Comparison of ENCODE assay signal across 8 cellular contexts in genomic region chr11:33692013-33692504, GRCh38. TPM values are rescaled to one million over a fixed set of nuclear protein-coding genes. Genes with fewer than 3 reads are reported as not detected.
DNase-seq lines count a peak whose midpoint lies in the region; ATAC-seq and TF ChIP-seq lines count a peak whose summit lies in the region.

No MANE protein-coding gene starts in this region.

- H3K4me1 ChIP-seq in stomach: peaks cover 46 to 81% (median 64%) of the 10 kb centered on the region in 4 donors

- peaks cover 0 to 6% (median 4%) of the 10 kb centered on the region in 4 donors for H3K9me3 ChIP-seq in stomach

- CTCF ChIA-PET in activated CD8-positive, alpha-beta T cell treated with anti-CD3 and anti-CD28 coated beads, Interleukin-2, amount 10 ng/mL, durations not matched to agents 7 days and 5 days (lab: Charles Lee): interaction anchor here (0.6 to 1.4 kb wide), 2 partner anchors 330 to 359 kb away, joined by 3 to 4 read pairs; no protein-coding TSS in a partner anchor

- 9 to 20% (median 18%) methylated on average over 9 of the region's 9 CpGs for WGBS in stomach, 5 donors

- H3K27ac Mint-ChIP-seq in activated CD8-positive, alpha-beta T cell treated with anti-CD3 and anti-CD28 coated beads, Interleukin-2, amount 10 ng/mL, durations not matched to agents 7 days and 5 days: no peak overlapping the region
- H3K27ac Mint-ChIP-seq in CD14-positive monocyte: no peak overlapping the region

- ATAC-seq in Right ventricle myocardium inferior (peak; percentile 63), HG02642 (IDR thresholded peaks at IDR 0.05; ENCODE audit: poor library complexity, unreplicated experiment) (no peak)
- no peak for ATAC-seq in activated CD8-positive, alpha-beta T cell treated with anti-CD3 and anti-CD28 coated beads, Interleukin-2, amount 10 ng/mL, durations not matched to agents 7 days and 5 days

- peaks cover 11% of the 10 kb centered on the region for H3K27me3 Mint-ChIP-seq in activated CD8-positive, alpha-beta T cell treated with anti-CD3 and anti-CD28 coated beads, Interleukin-2, amount 10 ng/mL, durations not matched to agents 7 days and 5 days (ENCODE audit: low read depth)
- H3K27me3 Mint-ChIP-seq in CD14-positive monocyte (ENCODE audit: low read depth in 3 of 3): peaks cover 11 to 17% (median 12%) of the 10 kb centered on the region in 3 donors

- TF ChIP-seq CTCF in stomach (IDR thresholded peaks at IDR 0.05) (no peak), CD14-positive monocyte (IDR thresholded peaks at IDR 0.05) (no peak)

- no peaks in the 10 kb centered on the region for H3K36me3 ChIP-seq in stomach

- no peak for TF ChIP-seq POLR2A in stomach (IDR thresholded peaks at IDR 0.05)

- POLR2A ChIA-PET in activated CD8-positive, alpha-beta T cell treated with anti-CD3 and anti-CD28 coated beads, Interleukin-2, amount 10 ng/mL, durations not matched to agents 7 days and 5 days (lab: Charles Lee): no interaction called here

- no peak for TF ChIP-seq EP300 in stomach (IDR thresholded peaks at IDR 0.05)

- H3K4me1 Mint-ChIP-seq in activated CD8-positive, alpha-beta T cell treated with anti-CD3 and anti-CD28 coated beads, Interleukin-2, amount 10 ng/mL, durations not matched to agents 7 days and 5 days (ENCODE audit: low read depth): peaks cover 9% of the 10 kb centered on the region
- H3K4me1 Mint-ChIP-seq in CD14-positive monocyte: peaks cover 6% of the 10 kb centered on the region

- H3K9me3 Mint-ChIP-seq in activated CD8-positive, alpha-beta T cell treated with anti-CD3 and anti-CD28 coated beads, Interleukin-2, amount 10 ng/mL, durations not matched to agents 7 days and 5 days (ENCODE audit: insufficient read depth): peaks cover 2% of the 10 kb centered on the region
- peaks cover 0 to 8% (median 5%) of the 10 kb centered on the region in 7 donors for H3K9me3 Mint-ChIP-seq in CD14-positive monocyte

- intact Hi-C loops in Right ventricle myocardium inferior (cut with DNase I) (loop anchor here (5.0 to 10.0 kb wide), 2 partner anchors 437 to 530 kb away; partner anchors contain the start of genes CSTF3 and HIPK3), cardiac septum (cut with DNase I) (no loop called here), stomach (cut with DNase I; ENCODE audit: low total_unique reads) (no loop called here), CD14-positive monocyte (cut with micrococcal nuclease) (loop anchor here in 1 of 2 donors (10.0 kb wide), 1 partner anchor 327 kb away; no protein-coding TSS in a partner anchor)

- peak overlapping the region; percentile 69 to 94 (median 86) for H3K27ac ChIP-seq in stomach

- no peaks in the 10 kb centered on the region for H3K27me3 ChIP-seq in stomach

- DNase-seq in Right ventricle myocardium inferior (ENCODE audit: missing footprints): peak; percentile 76
- DNase-seq in cardiac septum (ENCODE audit: low spot score): no peak
- peak; percentile 85 for DNase-seq in brain pericyte (ENCODE audit: low read depth, low spot score)
- DNase-seq in kidney glomerular epithelial cell (lab: John Stamatoyannopoulos, UW): peak; percentile 97
- peak; percentile 71 for DNase-seq in stomach
- DNase-seq in activated CD8-positive, alpha-beta T cell treated with anti-CD3 and anti-CD28 coated beads, Interleukin-2, amount 10 ng/mL, durations not matched to agents 7 days and 5 days: no peak
- DNase-seq in CD14-positive monocyte (ENCODE audit: low spot score): no peak

- H3K4me3 ChIP-seq in stomach: peak overlapping the region in 1 of 4 donors; percentile 8

- H3K36me3 Mint-ChIP-seq in activated CD8-positive, alpha-beta T cell treated with anti-CD3 and anti-CD28 coated beads, Interleukin-2, amount 10 ng/mL, durations not matched to agents 7 days and 5 days (ENCODE audit: low read depth): no peaks in the 10 kb centered on the region
- no peaks in the 10 kb centered on the region for H3K36me3 Mint-ChIP-seq in CD14-positive monocyte

- no peak overlapping the region for H3K4me3 Mint-ChIP-seq in activated CD8-positive, alpha-beta T cell treated with anti-CD3 and anti-CD28 coated beads, Interleukin-2, amount 10 ng/mL, durations not matched to agents 7 days and 5 days
- H3K4me3 Mint-ChIP-seq in CD14-positive monocyte: no peak overlapping the region

RNA-seq across cellular contexts. Expression of gene C11orf91, which starts 8.6 kb away (rescaled TPM):
- total RNA-seq in Right ventricle myocardium inferior (not detected), cardiac septum (1.4 TPM), stomach (not detected)
- polyA plus RNA-seq in stomach (not detected), CD14-positive monocyte (not detected)
- not detected for total RNA-seq in activated CD8-positive, alpha-beta T cell treated with anti-CD3 and anti-CD28 coated beads, Interleukin-2, amount 10 ng/mL, durations not matched to agents 7 days and 5 days

RNA-seq across cellular contexts. Expression of gene CD59, which starts 44.2 kb away (rescaled TPM):
- 817 TPM for total RNA-seq in Right ventricle myocardium inferior
- 932 TPM for total RNA-seq in cardiac septum
- total RNA-seq in stomach: 100 to 1,000 TPM in 3 of 5 donors, 10 to 100 TPM in 1, 1 to 10 TPM in 1; 6.4 to 225 (median 111) TPM
- 100 to 1,000 TPM in 2 of 3 donors, 10 to 100 TPM in 1; 89.1 to 200 (median 166) TPM for polyA plus RNA-seq in stomach
- total RNA-seq in activated CD8-positive, alpha-beta T cell treated with anti-CD3 and anti-CD28 coated beads, Interleukin-2, amount 10 ng/mL, durations not matched to agents 7 days and 5 days: 10 to 100 TPM; 33.7 to 35.1 TPM
- polyA plus RNA-seq in CD14-positive monocyte: 10 to 100 TPM; 21.1 to 34.9 TPM

Comparison
In these comparisons a context has a peak if more than half of its experiments do, and no peak if none do; other contexts are left out.
1. DNase-seq: peak in Right ventricle myocardium inferior (single experiment), brain pericyte (single experiment), kidney glomerular epithelial cell (single experiment) and stomach (single experiment); none in cardiac septum (single experiment), activated CD8-positive, alpha-beta T cell treated with anti-CD3 and anti-CD28 coated beads, Interleukin-2, amount 10 ng/mL, durations not matched to agents 7 days and 5 days (single experiment) and CD14-positive monocyte (single experiment).